In genomic region chr10:42549851-42550250, GRCh38 we compare ENCODE assay signal across 16 cellular contexts.
"Had no signal": no experiment of that assay in that cellular context is flagged by ENCODE, and none has a peak within 500 bp of the region (broad histone marks: within the 10 kb centered on the region; RNA-seq: fewer than 3 reads in every experiment).

No MANE protein-coding gene starts in this region.

- H3K27ac ChIP-seq: body of pancreas, gastrocnemius medialis, left ventricle myocardium inferior, parathyroid adenoma, thyroid gland had no signal

- H3K4me3 Mint-ChIP-seq: central memory CD8-positive, alpha-beta T cell; memory B cell; T-helper 17 cell had no signal

- H3K9ac ChIP-seq: parathyroid adenoma had no signal

- H3K9me3 ChIP-seq: thyroid gland had no signal

- H3K36me3 ChIP-seq: gastrocnemius medialis, thyroid gland had no signal

- H2AFZ ChIP-seq: parathyroid adenoma had no signal

- DNase-seq: activated CD4-positive, alpha-beta T cell treated with anti-CD3 and anti-CD28 coated beads, Interleukin-2, amount 10 ng/mL, durations not matched to agents 7 days and 5 days; activated CD4-positive, CD25-positive, alpha-beta regulatory T cell; activated naive CD4-positive, alpha-beta T cell treated with Interleukin-2 at 50 U/mL for 16 hours; amniotic stem cell; body of pancreas; effector memory CD4-positive, alpha-beta T cell; gastrocnemius medialis; kidney; left ventricle myocardium inferior; stimulated activated CD4-positive, alpha-beta T cell treated with anti-CD3 and anti-CD28 coated beads, Interleukin-15, amount 100 ng/mL, for 24 hours; stimulated activated CD4-positive, alpha-beta T cell treated with anti-CD3 and anti-CD28 coated beads, Interleukin-4, amount 100 ng/mL, for 24 hours; T-helper 17 cell; thyroid gland had no signal

- H3K27ac Mint-ChIP-seq: memory B cell, T-helper 17 cell had no signal

- H3K9me3 Mint-ChIP-seq: central memory CD8-positive, alpha-beta T cell had no signal

- H3K27me3 ChIP-seq: body of pancreas, gastrocnemius medialis, thyroid gland had no signal

- H3K4me3 ChIP-seq: body of pancreas, gastrocnemius medialis, left ventricle myocardium inferior, thyroid gland had no signal

- H3K27me3 Mint-ChIP-seq: activated CD4-positive, alpha-beta T cell treated with anti-CD3 and anti-CD28 coated beads, Interleukin-2, amount 10 ng/mL, durations not matched to agents 7 days and 5 days; central memory CD8-positive, alpha-beta T cell; memory B cell; T-helper 17 cell had no signal

- ATAC-seq: body of pancreas, gastrocnemius medialis, T-helper 17 cell had no signal
